1 cellular context compared by ENCODE assay signal in genomic region chr13:40770934-40771618, GRCh38.
TF ChIP-seq lines count a peak whose summit lies in the region.

Gene MRPS31, minus strand, starts transcription at chr13:40771190. Its CDS starts 54 bp downstream, at chr13:40771136.

TF ChIP-seq in HepG2, 621 proteins besides CTCF, POLR2A, EP300 and RAD21 (continued from another document and continues in another):
- peak; percentile 90; the same call in 1 of the 2 replicates for TF ChIP-seq PCBP1 (IDR thresholded peaks at IDR 0.05; ENCODE audit: borderline replicate concordance, low read depth, low read length)
- peak; percentile 100 for TF ChIP-seq GATAD1 (CRISPR knock-in tag; IDR thresholded peaks at IDR 0.05)
- TF ChIP-seq GFI1 (CRISPR knock-in tag; IDR thresholded peaks at IDR 0.05; ENCODE audit: borderline replicate concordance): peak; percentile 83
- 0 out of 2 replicates have a peak, but pooled peaks have one; percentile 55 for TF ChIP-seq ZNF333 (CRISPR knock-in tag; IDR thresholded peaks at IDR 0.05; ENCODE audit: borderline replicate concordance)
- TF ChIP-seq ZNF512 (CRISPR knock-in tag; IDR thresholded peaks at IDR 0.05): no peak; the same call in 1 of the 2 replicates
- TF ChIP-seq ZNF460 (CRISPR knock-in tag; IDR thresholded peaks at IDR 0.05; ENCODE audit: borderline replicate concordance): no peak
- no peak for TF ChIP-seq PRPF4 (IDR thresholded peaks at IDR 0.05; ENCODE audit: low read depth, low read length, poor library complexity, severe bottlenecking)
- peak; percentile 82; the same call in 1 of the 2 replicates for TF ChIP-seq ZNF782 (CRISPR knock-in tag; IDR thresholded peaks at IDR 0.05; ENCODE audit: borderline replicate concordance)
- peak; percentile 82 for TF ChIP-seq ZNF678 (CRISPR knock-in tag; IDR thresholded peaks at IDR 0.05)
- peak; percentile 64; the same call in 1 of the 2 replicates for TF ChIP-seq PHF21A (CRISPR knock-in tag; IDR thresholded peaks at IDR 0.05)
- peak; percentile 74 for TF ChIP-seq ZNF274 (CRISPR knock-in tag; IDR thresholded peaks at IDR 0.05)
- TF ChIP-seq HMGXB4 (CRISPR knock-in tag; IDR thresholded peaks at IDR 0.05; ENCODE audit: borderline replicate concordance in 1 of 2, low read depth in 1 of 2): peak; percentile 94 to 96
- TF ChIP-seq CEBPZ (IDR thresholded peaks at IDR 0.05; ENCODE audit: low read length): no peak
- no peak for TF ChIP-seq CERS6 (CRISPR knock-in tag; IDR thresholded peaks at IDR 0.05)
- peak; percentile 97 for TF ChIP-seq ZNF687 (CRISPR knock-in tag; IDR thresholded peaks at IDR 0.05)
- no peak for TF ChIP-seq CHD2 (IDR thresholded peaks at IDR 0.05; ENCODE audit: low read depth, low read length)
- peak; percentile 59; the same call in 1 of the 2 replicates for TF ChIP-seq ZNF264 (CRISPR knock-in tag; IDR thresholded peaks at IDR 0.05)
- TF ChIP-seq SMAD9 (CRISPR knock-in tag; IDR thresholded peaks at IDR 0.05): no peak
- peak; percentile 80; the same call in 1 of the 2 replicates for TF ChIP-seq KDM4B (CRISPR knock-in tag; IDR thresholded peaks at IDR 0.05)
- TF ChIP-seq RFXAP (CRISPR knock-in tag; IDR thresholded peaks at IDR 0.05; ENCODE audit: borderline replicate concordance): peak; percentile 90
- peak; percentile 92 for TF ChIP-seq TBL1XR1 (IDR thresholded peaks at IDR 0.05; ENCODE audit: borderline replicate concordance, low read length, partially characterized antibody)
- no peak for TF ChIP-seq ZNF512B (CRISPR knock-in tag; IDR thresholded peaks at IDR 0.05; ENCODE audit: borderline replicate concordance)
- peak; percentile 88 for TF ChIP-seq ZNF768 (CRISPR knock-in tag; IDR thresholded peaks at IDR 0.05)
- TF ChIP-seq NFE2L1 (CRISPR knock-in tag; IDR thresholded peaks at IDR 0.05; ENCODE audit: borderline replicate concordance): no peak
- TF ChIP-seq ZNF710 (CRISPR knock-in tag; IDR thresholded peaks at IDR 0.05; ENCODE audit: borderline replicate concordance): peak; percentile 82; the same call in 1 of the 2 replicates
- no peak for TF ChIP-seq ZNF569 (CRISPR knock-in tag; IDR thresholded peaks at IDR 0.05; ENCODE audit: borderline replicate concordance)
- TF ChIP-seq CHD4 (IDR thresholded peaks at IDR 0.05; ENCODE audit: borderline replicate concordance, low read length): no peak
